ENCODE assay signal across 1 cellular context in the genomic region with DNA sequence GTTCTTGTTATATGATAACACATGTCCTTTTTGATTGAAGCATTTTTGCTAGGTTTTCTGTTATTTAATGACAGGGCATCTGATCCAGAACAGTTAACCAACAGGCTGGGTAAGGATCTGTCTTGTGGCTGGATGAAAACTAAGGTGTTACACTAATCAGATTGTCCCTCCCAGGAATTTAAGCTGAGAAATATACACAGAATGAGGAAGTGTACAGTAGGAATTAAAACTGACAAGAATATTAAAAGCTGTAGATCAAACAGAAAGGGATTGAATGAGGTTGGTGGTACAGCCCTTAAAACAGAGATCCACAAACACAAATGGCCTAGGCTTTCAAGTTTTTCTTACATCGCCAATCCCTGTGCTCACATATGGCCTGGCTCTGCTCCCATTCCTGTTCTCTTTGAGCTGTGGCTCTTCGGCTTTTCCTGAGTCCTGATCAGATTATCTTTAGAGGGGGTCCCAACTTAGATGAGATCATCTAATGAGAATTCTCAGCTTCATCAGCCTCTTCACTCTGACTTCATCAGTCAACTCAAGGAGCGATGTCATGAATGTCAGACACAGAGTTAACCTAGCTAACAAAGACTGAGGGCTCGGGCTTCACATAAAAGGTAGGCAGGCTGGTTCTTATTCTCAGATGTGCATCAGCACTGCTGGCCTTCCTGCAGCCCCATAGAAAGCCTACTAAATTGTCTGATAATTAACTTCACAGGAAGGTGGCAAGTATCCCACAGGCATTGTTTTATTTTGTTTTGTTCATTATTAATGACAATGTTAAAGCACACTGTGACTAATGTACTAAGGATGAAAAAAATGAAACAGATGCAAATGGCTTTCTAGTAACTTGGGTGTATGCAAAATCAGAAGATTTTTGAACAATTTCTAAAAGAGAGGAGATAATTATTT.
TF ChIP-seq lines count a peak whose summit lies in the region.

No MANE protein-coding gene starts in this region.

TF ChIP-seq in SK-N-SH, 30 proteins besides CTCF, POLR2A, EP300 and RAD21 (continued from another document):
- TF ChIP-seq, protein P1, sequence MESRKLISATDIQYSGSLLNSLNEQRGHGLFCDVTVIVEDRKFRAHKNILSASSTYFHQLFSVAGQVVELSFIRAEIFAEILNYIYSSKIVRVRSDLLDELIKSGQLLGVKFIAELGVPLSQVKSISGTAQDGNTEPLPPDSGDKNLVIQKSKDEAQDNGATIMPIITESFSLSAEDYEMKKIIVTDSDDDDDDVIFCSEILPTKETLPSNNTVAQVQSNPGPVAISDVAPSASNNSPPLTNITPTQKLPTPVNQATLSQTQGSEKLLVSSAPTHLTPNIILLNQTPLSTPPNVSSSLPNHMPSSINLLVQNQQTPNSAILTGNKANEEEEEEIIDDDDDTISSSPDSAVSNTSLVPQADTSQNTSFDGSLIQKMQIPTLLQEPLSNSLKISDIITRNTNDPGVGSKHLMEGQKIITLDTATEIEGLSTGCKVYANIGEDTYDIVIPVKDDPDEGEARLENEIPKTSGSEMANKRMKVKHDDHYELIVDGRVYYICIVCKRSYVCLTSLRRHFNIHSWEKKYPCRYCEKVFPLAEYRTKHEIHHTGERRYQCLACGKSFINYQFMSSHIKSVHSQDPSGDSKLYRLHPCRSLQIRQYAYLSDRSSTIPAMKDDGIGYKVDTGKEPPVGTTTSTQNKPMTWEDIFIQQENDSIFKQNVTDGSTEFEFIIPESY (IDR thresholded peaks at IDR 0.05; ENCODE audit: borderline replicate concordance, low read depth), result no peak
- TF ChIP-seq ELF1 (IDR thresholded peaks at IDR 0.05), result no peak
- no peak for TF ChIP-seq GATA2 (CRISPR knock-in tag; IDR thresholded peaks at IDR 0.05)
- no peak for TF ChIP-seq JUND (IDR thresholded peaks at IDR 0.05)
- no peak for TF ChIP-seq FOSL2 (IDR thresholded peaks at IDR 0.05; ENCODE audit: borderline replicate concordance, low read depth)
- no peak for TF ChIP-seq SIN3A (IDR thresholded peaks at IDR 0.05; ENCODE audit: borderline replicate concordance, low read depth, low read length)
- TF ChIP-seq RXRA (IDR thresholded peaks at IDR 0.05; ENCODE audit: borderline replicate concordance, low read depth), result no peak
- TF ChIP-seq MXI1 (IDR thresholded peaks at IDR 0.05; ENCODE audit: low read depth, low read length), result no peak
- TF ChIP-seq, protein P2, sequence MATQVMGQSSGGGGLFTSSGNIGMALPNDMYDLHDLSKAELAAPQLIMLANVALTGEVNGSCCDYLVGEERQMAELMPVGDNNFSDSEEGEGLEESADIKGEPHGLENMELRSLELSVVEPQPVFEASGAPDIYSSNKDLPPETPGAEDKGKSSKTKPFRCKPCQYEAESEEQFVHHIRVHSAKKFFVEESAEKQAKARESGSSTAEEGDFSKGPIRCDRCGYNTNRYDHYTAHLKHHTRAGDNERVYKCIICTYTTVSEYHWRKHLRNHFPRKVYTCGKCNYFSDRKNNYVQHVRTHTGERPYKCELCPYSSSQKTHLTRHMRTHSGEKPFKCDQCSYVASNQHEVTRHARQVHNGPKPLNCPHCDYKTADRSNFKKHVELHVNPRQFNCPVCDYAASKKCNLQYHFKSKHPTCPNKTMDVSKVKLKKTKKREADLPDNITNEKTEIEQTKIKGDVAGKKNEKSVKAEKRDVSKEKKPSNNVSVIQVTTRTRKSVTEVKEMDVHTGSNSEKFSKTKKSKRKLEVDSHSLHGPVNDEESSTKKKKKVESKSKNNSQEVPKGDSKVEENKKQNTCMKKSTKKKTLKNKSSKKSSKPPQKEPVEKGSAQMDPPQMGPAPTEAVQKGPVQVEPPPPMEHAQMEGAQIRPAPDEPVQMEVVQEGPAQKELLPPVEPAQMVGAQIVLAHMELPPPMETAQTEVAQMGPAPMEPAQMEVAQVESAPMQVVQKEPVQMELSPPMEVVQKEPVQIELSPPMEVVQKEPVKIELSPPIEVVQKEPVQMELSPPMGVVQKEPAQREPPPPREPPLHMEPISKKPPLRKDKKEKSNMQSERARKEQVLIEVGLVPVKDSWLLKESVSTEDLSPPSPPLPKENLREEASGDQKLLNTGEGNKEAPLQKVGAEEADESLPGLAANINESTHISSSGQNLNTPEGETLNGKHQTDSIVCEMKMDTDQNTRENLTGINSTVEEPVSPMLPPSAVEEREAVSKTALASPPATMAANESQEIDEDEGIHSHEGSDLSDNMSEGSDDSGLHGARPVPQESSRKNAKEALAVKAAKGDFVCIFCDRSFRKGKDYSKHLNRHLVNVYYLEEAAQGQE (IDR thresholded peaks at IDR 0.05; ENCODE audit: low read depth, low read length), result no peak
- TF ChIP-seq, protein P3, sequence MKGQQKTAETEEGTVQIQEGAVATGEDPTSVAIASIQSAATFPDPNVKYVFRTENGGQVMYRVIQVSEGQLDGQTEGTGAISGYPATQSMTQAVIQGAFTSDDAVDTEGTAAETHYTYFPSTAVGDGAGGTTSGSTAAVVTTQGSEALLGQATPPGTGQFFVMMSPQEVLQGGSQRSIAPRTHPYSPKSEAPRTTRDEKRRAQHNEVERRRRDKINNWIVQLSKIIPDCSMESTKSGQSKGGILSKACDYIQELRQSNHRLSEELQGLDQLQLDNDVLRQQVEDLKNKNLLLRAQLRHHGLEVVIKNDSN (IDR thresholded peaks at IDR 0.05; ENCODE audit: borderline replicate concordance, low read depth), result no peak
- no peak for TF ChIP-seq FOXJ3 (CRISPR knock-in tag; IDR thresholded peaks at IDR 0.05)
- no peak for TF ChIP-seq TEAD4 (IDR thresholded peaks at IDR 0.05; ENCODE audit: borderline replicate concordance, insufficient read depth)
- TF ChIP-seq TCF12 (IDR thresholded peaks at IDR 0.05), result no peak
- TF ChIP-seq CHD2 (IDR thresholded peaks at IDR 0.05; ENCODE audit: low read length, partially characterized antibody), result no peak
- no peak for TF ChIP-seq RCOR1 (IDR thresholded peaks at IDR 0.05; ENCODE audit: low read length)
- TF ChIP-seq, protein P4, sequence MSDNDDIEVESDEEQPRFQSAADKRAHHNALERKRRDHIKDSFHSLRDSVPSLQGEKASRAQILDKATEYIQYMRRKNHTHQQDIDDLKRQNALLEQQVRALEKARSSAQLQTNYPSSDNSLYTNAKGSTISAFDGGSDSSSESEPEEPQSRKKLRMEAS (IDR thresholded peaks at IDR 0.05; ENCODE audit: low read depth), result no peak
